ENCODE assay signal across 8 cellular contexts in the genomic region with DNA sequence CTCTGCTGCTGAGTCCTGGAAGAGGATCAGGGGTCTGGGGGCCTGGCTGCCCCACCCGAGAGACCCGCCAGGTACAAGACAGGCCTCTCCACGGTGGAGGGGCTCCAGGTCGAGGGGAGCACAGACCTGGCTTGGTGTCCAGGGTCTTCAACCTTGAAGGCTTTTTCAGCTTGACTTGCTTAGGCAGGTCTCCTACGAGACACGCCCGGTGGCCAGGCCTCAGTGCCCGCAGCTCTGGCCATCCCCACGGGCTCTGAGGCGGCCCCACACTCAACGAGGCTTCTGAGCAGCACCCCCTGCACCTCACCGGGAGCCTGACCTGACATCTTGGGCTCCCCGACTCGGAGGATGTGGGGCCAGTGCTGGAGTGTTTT. TPM values are rescaled to one million over a fixed set of nuclear protein-coding genes. Genes with fewer than 3 reads are reported as not detected.
DNase-seq lines count a peak whose midpoint lies in the region; ATAC-seq and TF ChIP-seq lines count a peak whose summit lies in the region.

No MANE protein-coding gene starts in this region.

- peak overlapping the region; percentile 54 to 72 for H3K27ac ChIP-seq in mucosa of rectum (ENCODE audit: low read depth in 2 of 2, low read length in 2 of 2)

- peak overlapping the region; percentile 75 to 96 for H3K4me3 Mint-ChIP-seq in CD14-positive monocyte
- peak overlapping the region; percentile 84 for H3K4me3 Mint-ChIP-seq in activated CD8-positive, alpha-beta T cell treated with anti-CD3 and anti-CD28 coated beads for 36 hours

- peaks cover 31% of the 10 kb centered on the region for H3K4me1 Mint-ChIP-seq in CD14-positive monocyte
- H3K4me1 Mint-ChIP-seq in activated CD8-positive, alpha-beta T cell treated with anti-CD3 and anti-CD28 coated beads for 36 hours (ENCODE audit: low read depth) = peaks cover 8% of the 10 kb centered on the region

- H3K36me3 ChIP-seq in mucosa of rectum (ENCODE audit: control insufficient read depth in 2 of 2, insufficient read depth in 2 of 2, low read length in 2 of 2) = no peaks in the 10 kb centered on the region

- CTCF ChIA-PET in activated CD8-positive, alpha-beta T cell treated with anti-CD3 and anti-CD28 coated beads for 36 hours (lab: Charles Lee) = interaction anchor here (0.8 to 3.3 kb wide), 4 partner anchors 13 to 38 kb away, joined by 3 to 19 read pairs (median 4); a partner anchor contains a TSS

- H3K4me1 ChIP-seq in mucosa of rectum (ENCODE audit: control insufficient read depth in 2 of 2, insufficient read depth in 2 of 2, low read length in 2 of 2) = peaks cover 11 to 14% of the 10 kb centered on the region in 2 donors

- no peaks in the 10 kb centered on the region for H3K27me3 ChIP-seq in mucosa of rectum (ENCODE audit: control insufficient read depth in 2 of 2, insufficient read depth in 2 of 2, low read length in 2 of 2)

- H3K36me3 Mint-ChIP-seq in CD14-positive monocyte = peaks cover 2 to 5% of the 10 kb centered on the region in 2 donors
- no peaks in the 10 kb centered on the region for H3K36me3 Mint-ChIP-seq in activated CD8-positive, alpha-beta T cell treated with anti-CD3 and anti-CD28 coated beads for 36 hours (ENCODE audit: low read depth)

- H3K9me3 Mint-ChIP-seq in CD14-positive monocyte = peaks cover 0 to 2% (median 0%) of the 10 kb centered on the region in 7 donors
- H3K9me3 Mint-ChIP-seq in activated CD8-positive, alpha-beta T cell treated with anti-CD3 and anti-CD28 coated beads for 36 hours = no peaks in the 10 kb centered on the region

- H3K4me3 ChIP-seq in mucosa of rectum (ENCODE audit: low read length in 2 of 2) = peak overlapping the region; percentile 58 to 67

- no peak for TF ChIP-seq CTCF in CD14-positive monocyte (IDR thresholded peaks at IDR 0.05)
- TF ChIP-seq CTCF in activated CD8-positive, alpha-beta T cell treated with anti-CD3 and anti-CD28 coated beads for 36 hours (IDR thresholded peaks at IDR 0.05) = no peak

- H3K27ac Mint-ChIP-seq in CD14-positive monocyte = peak overlapping the region; percentile 81 to 96 (median 92)
- H3K27ac Mint-ChIP-seq in activated CD8-positive, alpha-beta T cell treated with anti-CD3 and anti-CD28 coated beads for 36 hours = peak overlapping the region; percentile 91

- H3K9ac ChIP-seq in mucosa of rectum (ENCODE audit: low read depth in 1 of 2, low read length in 2 of 2) = peak overlapping the region; percentile 24 to 47

- H3K9me3 ChIP-seq in mucosa of rectum (ENCODE audit: control insufficient read depth in 2 of 2, low read length in 2 of 2) = no peaks in the 10 kb centered on the region

- ATAC-seq in GM21825 (IDR thresholded peaks at IDR 0.05; ENCODE audit: unreplicated experiment) (peak; percentile 10), HG03342 (IDR thresholded peaks at IDR 0.05; ENCODE audit: unreplicated experiment) (no peak)
- no peak for ATAC-seq in activated CD8-positive, alpha-beta T cell treated with anti-CD3 and anti-CD28 coated beads for 36 hours

- POLR2A ChIA-PET in activated CD8-positive, alpha-beta T cell treated with anti-CD3 and anti-CD28 coated beads for 36 hours (lab: Charles Lee) = interaction anchor here (0.6 to 2.2 kb wide), 7 partner anchors 10 to 70 kb away, joined by 3 to 9 read pairs (median 4); no protein-coding TSS in a partner anchor

- H3K27me3 Mint-ChIP-seq in CD14-positive monocyte (ENCODE audit: low read depth in 3 of 3) = peaks cover 2 to 3% (median 3%) of the 10 kb centered on the region in 3 donors
- H3K27me3 Mint-ChIP-seq in activated CD8-positive, alpha-beta T cell treated with anti-CD3 and anti-CD28 coated beads for 36 hours = no peaks in the 10 kb centered on the region

- intact Hi-C loops in CD14-positive monocyte (cut with micrococcal nuclease) = no loop called here
- intact Hi-C loops in activated CD8-positive, alpha-beta T cell treated with anti-CD3 and anti-CD28 coated beads for 36 hours (cut with micrococcal nuclease) = no loop called here

- DNase-seq in CD14-positive monocyte (ENCODE audit: low spot score) = no peak
- DNase-seq in activated CD8-positive, alpha-beta T cell treated with anti-CD3 and anti-CD28 coated beads for 36 hours = no peak
- DNase-seq in KG1 (lab: John Stamatoyannopoulos, UW) = no peak
- no peak for DNase-seq in glomerular visceral epithelial cell (ENCODE audit: extremely low spot score)
- no peak for DNase-seq in SW480 (ENCODE audit: low spot score)

RNA-seq across cellular contexts. Expression of a gene that starts 6.6 kb away (rescaled TPM):
- polyA plus RNA-seq in CD14-positive monocyte = 10 to 100 TPM; 38.2 to 70.5 TPM
- 10 to 100 TPM; 22.1 to 26.4 TPM for total RNA-seq in activated CD8-positive, alpha-beta T cell treated with anti-CD3 and anti-CD28 coated beads for 36 hours

RNA-seq across cellular contexts. Expression of a gene that starts 12.7 kb away (rescaled TPM):
- polyA plus RNA-seq in CD14-positive monocyte = 1 to 10 TPM; 1.7 to 2.1 TPM
- total RNA-seq in activated CD8-positive, alpha-beta T cell treated with anti-CD3 and anti-CD28 coated beads for 36 hours = 1 to 10 TPM; 4.6 to 5.3 TPM

RNA-seq across cellular contexts. Expression of a gene that starts 29.1 kb away (rescaled TPM):
- polyA plus RNA-seq in CD14-positive monocyte = 10 to 100 TPM in 1 of 2 donors, 1 to 10 TPM in 1; 9.1 to 10.3 TPM
- 10 to 100 TPM; 44.2 to 44.3 TPM for total RNA-seq in activated CD8-positive, alpha-beta T cell treated with anti-CD3 and anti-CD28 coated beads for 36 hours

RNA-seq across cellular contexts. Expression of a gene that starts 43.9 kb away (rescaled TPM):
- polyA plus RNA-seq in CD14-positive monocyte = not detected
- 1 to 10 TPM; 5.9 to 6.2 TPM for total RNA-seq in activated CD8-positive, alpha-beta T cell treated with anti-CD3 and anti-CD28 coated beads for 36 hours

RNA-seq across cellular contexts. Expression of a gene that starts 52.6 kb away (rescaled TPM):
- polyA plus RNA-seq in CD14-positive monocyte = under 1 TPM; 0.06 to 0.13 TPM
- total RNA-seq in activated CD8-positive, alpha-beta T cell treated with anti-CD3 and anti-CD28 coated beads for 36 hours = 1 to 10 TPM; 7.9 to 9.2 TPM
